Comparison of ENCODE assay signal across 14 cellular contexts in genomic region chr17:63634163-63634562, GRCh38. TPM values are rescaled to one million over a fixed set of nuclear protein-coding genes. Genes with fewer than 3 reads are reported as not detected.
DNase-seq lines count a peak whose midpoint lies in the region; ATAC-seq, FAIRE-seq and TF ChIP-seq lines count a peak whose summit lies in the region.
"Had no signal": no experiment of that assay in that cellular context is flagged by ENCODE, and none has a peak within 500 bp of the region (broad histone marks: within the 10 kb centered on the region; RNA-seq: fewer than 3 reads in every experiment).

No MANE protein-coding gene starts in this region.

- no peak for DNase-seq in T-helper 2 cell treated with Interferon-gamma antibody and Interleukin-4, amounts not matched to agents 5 μg/mL and 100 μg/mL, for 36 hours (ENCODE audit: low spot score)
- DNase-seq in T-helper 2 cell = no peak
- DNase-seq in kidney = no peak
- DNase-seq in smooth muscle cell (lab: John Stamatoyannopoulos, UW; ENCODE audit: unreplicated experiment) = no peak
- no peak for DNase-seq in HK-2 (ENCODE audit: unreplicated experiment)
- DNase-seq in retina = no peak
- DNase-seq: EL, H7, SHP77 treated with DMSO at 0.1 percent for 48 hours had no signal

- peak overlapping the region; percentile 46 for H3K27ac Mint-ChIP-seq in T-helper 2 cell treated with Interferon-gamma antibody and Interleukin-4, amounts not matched to agents 5 μg/mL and 100 μg/mL, for 36 hours

- peak overlapping the region; percentile 46 for H3K4me2 ChIP-seq in smooth muscle cell

- no peaks in the 10 kb centered on the region for H3K9me3 ChIP-seq in kidney (ENCODE audit: control insufficient read depth in 1 of 2, low read length in 2 of 2)
- no peaks in the 10 kb centered on the region for H3K9me3 ChIP-seq in smooth muscle cell (replicated peaks; ENCODE audit: low read depth)
- H3K9me3 ChIP-seq: prostate gland had no signal

- ATAC-seq in GM21360 (IDR thresholded peaks at IDR 0.05; ENCODE audit: unreplicated experiment) = no peak

- H3K27me3 ChIP-seq in smooth muscle cell (ENCODE audit: low read depth) = no peaks in the 10 kb centered on the region

- peaks cover 2 to 20% of the 10 kb centered on the region in 2 donors for H3K36me3 ChIP-seq in kidney (ENCODE audit: control insufficient read depth in 1 of 2, insufficient read depth in 2 of 2, low read length in 2 of 2)
- H3K36me3 ChIP-seq in smooth muscle cell (ENCODE audit: low read depth) = no peaks in the 10 kb centered on the region
- H3K36me3 ChIP-seq: prostate gland had no signal

- TF ChIP-seq CTCF in kidney (IDR thresholded peaks at IDR 0.05; ENCODE audit: borderline replicate concordance, extremely low read depth, insufficient read depth) (no peak), smooth muscle cell (IDR thresholded peaks at IDR 0.05; ENCODE audit: borderline replicate concordance, insufficient read depth, poor library complexity, severe bottlenecking) (no peak)

- peaks cover 2% of the 10 kb centered on the region for H3F3A ChIP-seq in smooth muscle cell (ENCODE audit: low read depth)

- H3K27ac ChIP-seq in adipose tissue (ENCODE audit: low read depth, low read length) (peak overlapping the region; percentile 36), kidney (ENCODE audit: low read depth in 2 of 2, low read length in 2 of 2) (peak overlapping the region; percentile 28 to 40), smooth muscle cell (ENCODE audit: low read depth) (peak overlapping the region; percentile 53)
- H3K27ac ChIP-seq: prostate gland had no signal

- H3K79me2 ChIP-seq in smooth muscle cell (ENCODE audit: low read depth) = peaks cover 23% of the 10 kb centered on the region

- H3K4me1 ChIP-seq in kidney (ENCODE audit: control insufficient read depth in 1 of 2, insufficient read depth in 1 of 2, low read depth in 1 of 2, low read length in 2 of 2) (peaks cover 5 to 6% of the 10 kb centered on the region in 2 donors), smooth muscle cell (ENCODE audit: low read depth) (peaks cover 12% of the 10 kb centered on the region)

- no peak for FAIRE-seq in kidney (lab: Jason Lieb, UNC)
- FAIRE-seq: A204.1 had no signal

- H3K4me3 ChIP-seq in kidney (ENCODE audit: low read length in 2 of 2) (no peak overlapping the region), smooth muscle cell (no peak overlapping the region)
- H3K4me3 ChIP-seq: coronary artery, prostate gland had no signal

- H3K27me3 Mint-ChIP-seq in T-helper 2 cell treated with Interferon-gamma antibody and Interleukin-4, amounts not matched to agents 5 μg/mL and 100 μg/mL, for 36 hours (ENCODE audit: low read depth) = no peaks in the 10 kb centered on the region

- H4K20me1 ChIP-seq in smooth muscle cell (ENCODE audit: low read depth) = peaks cover 34% of the 10 kb centered on the region

- H3K4me3 Mint-ChIP-seq in T-helper 2 cell treated with Interferon-gamma antibody and Interleukin-4, amounts not matched to agents 5 μg/mL and 100 μg/mL, for 36 hours = no peak overlapping the region

- intact Hi-C loops in kidney (cut with DNase I) = no loop called here

- H3K4me1 Mint-ChIP-seq in T-helper 2 cell treated with Interferon-gamma antibody and Interleukin-4, amounts not matched to agents 5 μg/mL and 100 μg/mL, for 36 hours (ENCODE audit: low read depth) = peaks cover 13% of the 10 kb centered on the region

- peaks cover 16% of the 10 kb centered on the region for H3K36me3 Mint-ChIP-seq in T-helper 2 cell treated with Interferon-gamma antibody and Interleukin-4, amounts not matched to agents 5 μg/mL and 100 μg/mL, for 36 hours (ENCODE audit: low read depth)

- no peaks in the 10 kb centered on the region for H3K9me3 Mint-ChIP-seq in T-helper 2 cell treated with Interferon-gamma antibody and Interleukin-4, amounts not matched to agents 5 μg/mL and 100 μg/mL, for 36 hours

- H3K9ac ChIP-seq in kidney (ENCODE audit: low read length in 2 of 2) (no peak overlapping the region), smooth muscle cell (ENCODE audit: low read depth) (peak overlapping the region; percentile 1)

- H2AFZ ChIP-seq in smooth muscle cell (ENCODE audit: low read depth) = peak overlapping the region; percentile 4

- 47 to 80% (median 48%) methylated on average over 4 of the region's 4 CpGs for WGBS in adipose tissue, 3 donors
- 45% methylated on average over 4 of the region's 4 CpGs for WGBS in smooth muscle cell (ENCODE audit: low lambda C conversion rate)

RNA-seq across cellular contexts. Expression of gene MAP3K3, which starts 11.9 kb away (rescaled TPM):
- 10 to 100 TPM in 2 of 3 donors, 1 to 10 TPM in 1; 9.7 to 34.4 (median 22.7) TPM for polyA plus RNA-seq in adipose tissue
- total RNA-seq in kidney = 50.5 TPM
- polyA plus RNA-seq in kidney (ENCODE audit: insufficient read depth, low read depth, low replicate concordance) = 17.4 TPM
- total RNA-seq in smooth muscle cell = 16.0 and 17.3 TPM in 2 replicates
- polyA plus RNA-seq in smooth muscle cell = 23.6 and 23.8 TPM in 2 replicates

RNA-seq across cellular contexts. Expression of gene TACO1, which starts 33.5 kb away (rescaled TPM):
- polyA plus RNA-seq in adipose tissue (10 to 100 TPM; 11.5 to 18.9 (median 17.8) TPM), kidney (ENCODE audit: insufficient read depth, low read depth, low replicate concordance) (80.1 TPM), smooth muscle cell (25.1 and 32.3 TPM in 2 replicates)
- total RNA-seq in kidney (18.4 TPM), smooth muscle cell (9.6 and 12.7 TPM in 2 replicates)
